18 cellular contexts compared by ENCODE assay signal in genomic region chr12:3989218-3989550, GRCh38.
DNase-seq lines count a peak whose midpoint lies in the region; ATAC-seq lines count a peak whose summit lies in the region.
"Had no signal": no experiment of that assay in that cellular context is flagged by ENCODE, and none has a peak within 500 bp of the region (broad histone marks: within the 10 kb centered on the region; RNA-seq: fewer than 3 reads in every experiment).

No MANE protein-coding gene starts in this region.

- ATAC-seq in activated CD8-positive, alpha-beta T cell treated with anti-CD3 and anti-CD28 coated beads, Interleukin-2, amount 10 ng/mL, durations not matched to agents 7 days and 5 days = no peak
- no peak for ATAC-seq in naive thymus-derived CD4-positive, alpha-beta T cell

- intact Hi-C loops in naive thymus-derived CD4-positive, alpha-beta T cell (cut with micrococcal nuclease) = loop anchor here (2.0 to 5.0 kb wide), 4 partner anchors 14 to 237 kb away; partner anchors contain the start of gene CRACR2A (in 1 of the 2)

- no peak overlapping the region for H3K4me3 ChIP-seq in naive thymus-derived CD4-positive, alpha-beta T cell (ENCODE audit: low read length)
- H3K4me3 ChIP-seq: left lung had no signal

- DNase-seq in activated naive CD4-positive, alpha-beta T cell treated with anti-CD3 and anti-CD28 coated beads, Interleukin-2, amount 50 U/mL, for 16 hours = no peak
- no peak for DNase-seq in activated CD8-positive, alpha-beta T cell treated with anti-CD3 and anti-CD28 coated beads, Interleukin-2, amount 10 ng/mL, durations not matched to agents 7 days and 5 days
- no peak for DNase-seq in naive thymus-derived CD4-positive, alpha-beta T cell
- DNase-seq in DMS53 treated with DMSO at 0.1 percent for 48 hours (lab: John Stamatoyannopoulos, UW; ENCODE audit: unreplicated experiment) (no peak), cerebellar cortex (ENCODE audit: low spot score) (no peak), dermis blood vessel endothelial cell (no peak)
- DNase-seq: activated CD4-positive, alpha-beta T cell treated with anti-CD3 and anti-CD28 coated beads, Interleukin-2, amount 50 U/mL, for 4 hours; amniotic stem cell; DMS79 treated with DMSO at 0.1 percent for 48 hours; head of caudate nucleus; left lung; NCI-H187; NCI-H226; nucleus accumbens; retina; Right ventricle myocardium superior had no signal

- POLR2A ChIA-PET in activated CD8-positive, alpha-beta T cell treated with anti-CD3 and anti-CD28 coated beads, Interleukin-2, amount 10 ng/mL, durations not matched to agents 7 days and 5 days (lab: Charles Lee) = interaction anchor here (0.6 to 1.8 kb wide), 7 partner anchors 10 to 290 kb away, joined by 3 to 6 read pairs (median 4); no protein-coding TSS in a partner anchor
- POLR2A ChIA-PET in naive thymus-derived CD4-positive, alpha-beta T cell (lab: Charles Lee) = interaction anchor here (0.8 to 3.3 kb wide), 19 partner anchors 10 to 288 kb away, joined by 3 to 40 read pairs (median 8); no protein-coding TSS in a partner anchor

- peak overlapping the region; percentile 71 for H3K4me3 Mint-ChIP-seq in activated naive CD4-positive, alpha-beta T cell treated with anti-CD3 and anti-CD28 coated beads, Interleukin-2, amount 50 U/mL, for 24 hours
- H3K4me3 Mint-ChIP-seq in activated CD8-positive, alpha-beta T cell treated with anti-CD3 and anti-CD28 coated beads, Interleukin-2, amount 10 ng/mL, durations not matched to agents 7 days and 5 days = no peak overlapping the region
- peak overlapping the region in 8 of 10 donors; percentile 62 to 75 (median 70) for H3K4me3 Mint-ChIP-seq in naive thymus-derived CD4-positive, alpha-beta T cell
- H3K4me3 Mint-ChIP-seq: dendritic cell treated with granulocyte-macrophage colony-stimulating factor and Interleukin-4, amounts not matched to agents 40 ng/mL and 50 ng/mL, for 4 days had no signal

- H3K27me3 Mint-ChIP-seq in activated naive CD4-positive, alpha-beta T cell treated with anti-CD3 and anti-CD28 coated beads, Interleukin-2, amount 50 U/mL, for 24 hours = no peaks in the 10 kb centered on the region
- peaks cover 7% of the 10 kb centered on the region for H3K27me3 Mint-ChIP-seq in activated CD8-positive, alpha-beta T cell treated with anti-CD3 and anti-CD28 coated beads, Interleukin-2, amount 10 ng/mL, durations not matched to agents 7 days and 5 days (ENCODE audit: low read depth)
- peaks cover 0 to 19% (median 0%) of the 10 kb centered on the region in 5 donors for H3K27me3 Mint-ChIP-seq in naive thymus-derived CD4-positive, alpha-beta T cell

- CTCF ChIA-PET in activated CD8-positive, alpha-beta T cell treated with anti-CD3 and anti-CD28 coated beads, Interleukin-2, amount 10 ng/mL, durations not matched to agents 7 days and 5 days (lab: Charles Lee) = interaction anchor here (1.0 to 12.6 kb wide), 13 partner anchors 10 to 689 kb away, joined by 3 to 186 read pairs (median 4); no protein-coding TSS in a partner anchor
- CTCF ChIA-PET in naive thymus-derived CD4-positive, alpha-beta T cell (lab: Charles Lee) = interaction anchor here (0.9 to 12.4 kb wide), 10 partner anchors 9 to 289 kb away, joined by 3 to 127 read pairs (median 8); no protein-coding TSS in a partner anchor

- peaks cover 46% of the 10 kb centered on the region for H3K4me1 Mint-ChIP-seq in activated naive CD4-positive, alpha-beta T cell treated with anti-CD3 and anti-CD28 coated beads, Interleukin-2, amount 50 U/mL, for 24 hours
- peaks cover 25% of the 10 kb centered on the region for H3K4me1 Mint-ChIP-seq in activated CD8-positive, alpha-beta T cell treated with anti-CD3 and anti-CD28 coated beads, Interleukin-2, amount 10 ng/mL, durations not matched to agents 7 days and 5 days (ENCODE audit: low read depth)
- H3K4me1 Mint-ChIP-seq in naive thymus-derived CD4-positive, alpha-beta T cell = peaks cover 12 to 52% (median 37%) of the 10 kb centered on the region in 7 donors

- H3K27ac ChIP-seq in naive thymus-derived CD4-positive, alpha-beta T cell (ENCODE audit: low read depth, low read length) = peak overlapping the region; percentile 61
- H3K27ac ChIP-seq: left lung had no signal

- H3K27me3 ChIP-seq in naive thymus-derived CD4-positive, alpha-beta T cell (ENCODE audit: control insufficient read depth in 2 of 2, insufficient read depth in 2 of 2, low read length in 2 of 2) = no peaks in the 10 kb centered on the region

- H3K4me1 ChIP-seq in naive thymus-derived CD4-positive, alpha-beta T cell (ENCODE audit: control insufficient read depth in 2 of 2, insufficient read depth in 2 of 2, low read length in 2 of 2) = peaks cover 9 to 21% of the 10 kb centered on the region in 2 donors
- H3K4me1 ChIP-seq: left lung had no signal

- peak overlapping the region; percentile 3 for H3K27ac Mint-ChIP-seq in activated naive CD4-positive, alpha-beta T cell treated with anti-CD3 and anti-CD28 coated beads, Interleukin-2, amount 50 U/mL, for 24 hours
- peak overlapping the region; percentile 86 for H3K27ac Mint-ChIP-seq in activated CD8-positive, alpha-beta T cell treated with anti-CD3 and anti-CD28 coated beads, Interleukin-2, amount 10 ng/mL, durations not matched to agents 7 days and 5 days
- peak overlapping the region; percentile 81 to 95 (median 91) for H3K27ac Mint-ChIP-seq in naive thymus-derived CD4-positive, alpha-beta T cell
- H3K27ac Mint-ChIP-seq: dendritic cell treated with granulocyte-macrophage colony-stimulating factor and Interleukin-4, amounts not matched to agents 40 ng/mL and 50 ng/mL, for 4 days had no signal

- H3K9me3 Mint-ChIP-seq in activated naive CD4-positive, alpha-beta T cell treated with anti-CD3 and anti-CD28 coated beads, Interleukin-2, amount 50 U/mL, for 24 hours = no peaks in the 10 kb centered on the region
- no peaks in the 10 kb centered on the region for H3K9me3 Mint-ChIP-seq in activated CD8-positive, alpha-beta T cell treated with anti-CD3 and anti-CD28 coated beads, Interleukin-2, amount 10 ng/mL, durations not matched to agents 7 days and 5 days (ENCODE audit: insufficient read depth)
- no peaks in the 10 kb centered on the region for H3K9me3 Mint-ChIP-seq in naive thymus-derived CD4-positive, alpha-beta T cell
- H3K9me3 Mint-ChIP-seq: dendritic cell treated with granulocyte-macrophage colony-stimulating factor and Interleukin-4, amounts not matched to agents 40 ng/mL and 50 ng/mL, for 4 days had no signal

- H3K36me3 Mint-ChIP-seq in activated naive CD4-positive, alpha-beta T cell treated with anti-CD3 and anti-CD28 coated beads, Interleukin-2, amount 50 U/mL, for 24 hours = no peaks in the 10 kb centered on the region
- peaks cover 2% of the 10 kb centered on the region for H3K36me3 Mint-ChIP-seq in activated CD8-positive, alpha-beta T cell treated with anti-CD3 and anti-CD28 coated beads, Interleukin-2, amount 10 ng/mL, durations not matched to agents 7 days and 5 days (ENCODE audit: low read depth)
- H3K36me3 Mint-ChIP-seq in naive thymus-derived CD4-positive, alpha-beta T cell = no peaks in the 10 kb centered on the region

- no peaks in the 10 kb centered on the region for H3K9me3 ChIP-seq in naive thymus-derived CD4-positive, alpha-beta T cell (ENCODE audit: control insufficient read depth in 2 of 3, low read length in 3 of 3)

- no peaks in the 10 kb centered on the region for H3K36me3 ChIP-seq in naive thymus-derived CD4-positive, alpha-beta T cell (ENCODE audit: control insufficient read depth in 2 of 3, insufficient read depth in 3 of 3, low read length in 3 of 3)
- H3K36me3 ChIP-seq: left lung had no signal

Comparison
In these comparisons a context has a peak if more than half of its experiments do, and no peak if none do; other contexts are left out.
1. H3K27ac Mint-ChIP-seq: peak in every context shown above with its lines; median percentile 91 in naive thymus-derived CD4-positive, alpha-beta T cell; 86 in activated CD8-positive, alpha-beta T cell treated with anti-CD3 and anti-CD28 coated beads, Interleukin-2, amount 10 ng/mL, durations not matched to agents 7 days and 5 days; 3 in activated naive CD4-positive, alpha-beta T cell treated with anti-CD3 and anti-CD28 coated beads, Interleukin-2, amount 50 U/mL, for 24 hours.